In the genomic region with DNA sequence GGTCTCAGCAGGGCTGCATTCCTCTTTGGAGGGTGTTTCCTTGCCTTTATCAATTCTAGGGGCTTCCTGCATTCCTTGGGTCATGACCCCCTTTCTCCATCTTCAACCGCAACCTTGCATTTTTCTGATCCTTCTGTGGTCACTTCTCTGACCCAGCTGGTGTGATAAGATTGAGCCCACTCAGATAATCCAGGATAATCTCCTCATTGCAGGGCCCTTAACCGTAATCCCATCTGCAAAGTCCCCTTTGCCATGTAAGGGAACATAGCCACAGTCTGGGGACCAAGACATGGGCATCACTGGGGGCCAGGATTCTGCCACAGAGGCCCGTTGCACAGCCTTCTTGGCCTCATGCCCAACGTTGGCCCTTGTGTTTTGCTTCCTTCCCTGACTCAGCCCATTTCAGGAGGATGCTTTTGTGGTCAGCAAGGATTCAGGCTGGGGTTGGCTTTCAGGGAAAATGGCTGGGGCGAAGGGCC, we compare ENCODE assay signal across 1 cellular context.
A peak's percentile ranks its signal among the peaks of the same experiment; 100 is the strongest.
TF ChIP-seq lines count a peak whose summit lies in the region.

No MANE protein-coding gene starts in this region.

TF ChIP-seq in K562, 482 proteins besides CTCF, POLR2A, EP300 and RAD21 (continued from another document and continues in another):
- no peak for TF ChIP-seq FOXA1 (IDR thresholded peaks at IDR 0.05; ENCODE audit: borderline replicate concordance)
- TF ChIP-seq, protein P1, sequence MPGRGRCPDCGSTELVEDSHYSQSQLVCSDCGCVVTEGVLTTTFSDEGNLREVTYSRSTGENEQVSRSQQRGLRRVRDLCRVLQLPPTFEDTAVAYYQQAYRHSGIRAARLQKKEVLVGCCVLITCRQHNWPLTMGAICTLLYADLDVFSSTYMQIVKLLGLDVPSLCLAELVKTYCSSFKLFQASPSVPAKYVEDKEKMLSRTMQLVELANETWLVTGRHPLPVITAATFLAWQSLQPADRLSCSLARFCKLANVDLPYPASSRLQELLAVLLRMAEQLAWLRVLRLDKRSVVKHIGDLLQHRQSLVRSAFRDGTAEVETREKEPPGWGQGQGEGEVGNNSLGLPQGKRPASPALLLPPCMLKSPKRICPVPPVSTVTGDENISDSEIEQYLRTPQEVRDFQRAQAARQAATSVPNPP (IDR thresholded peaks at IDR 0.05; ENCODE audit: borderline replicate concordance, insufficient read depth, insufficient read length) = no peak
- TF ChIP-seq SUPT5H (IDR thresholded peaks at IDR 0.05) = no peak
- TF ChIP-seq CEBPB (tag; IDR thresholded peaks at IDR 0.05) = peak; percentile 41; the same call in 1 of the 2 replicates
- TF ChIP-seq SMARCA5 (IDR thresholded peaks at IDR 0.05) = no peak
- TF ChIP-seq, protein P2, sequence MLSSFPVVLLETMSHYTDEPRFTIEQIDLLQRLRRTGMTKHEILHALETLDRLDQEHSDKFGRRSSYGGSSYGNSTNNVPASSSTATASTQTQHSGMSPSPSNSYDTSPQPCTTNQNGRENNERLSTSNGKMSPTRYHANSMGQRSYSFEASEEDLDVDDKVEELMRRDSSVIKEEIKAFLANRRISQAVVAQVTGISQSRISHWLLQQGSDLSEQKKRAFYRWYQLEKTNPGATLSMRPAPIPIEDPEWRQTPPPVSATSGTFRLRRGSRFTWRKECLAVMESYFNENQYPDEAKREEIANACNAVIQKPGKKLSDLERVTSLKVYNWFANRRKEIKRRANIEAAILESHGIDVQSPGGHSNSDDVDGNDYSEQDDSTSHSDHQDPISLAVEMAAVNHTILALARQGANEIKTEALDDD (IDR thresholded peaks at IDR 0.05) = peak; percentile 69
- TF ChIP-seq ZBTB17 (CRISPR knock-in tag; IDR thresholded peaks at IDR 0.05) = peak; percentile 82
- TF ChIP-seq RHOXF2B (CRISPR knock-in tag; conservative IDR thresholded peaks at IDR 0.05) = no peak
- TF ChIP-seq, protein P3, sequence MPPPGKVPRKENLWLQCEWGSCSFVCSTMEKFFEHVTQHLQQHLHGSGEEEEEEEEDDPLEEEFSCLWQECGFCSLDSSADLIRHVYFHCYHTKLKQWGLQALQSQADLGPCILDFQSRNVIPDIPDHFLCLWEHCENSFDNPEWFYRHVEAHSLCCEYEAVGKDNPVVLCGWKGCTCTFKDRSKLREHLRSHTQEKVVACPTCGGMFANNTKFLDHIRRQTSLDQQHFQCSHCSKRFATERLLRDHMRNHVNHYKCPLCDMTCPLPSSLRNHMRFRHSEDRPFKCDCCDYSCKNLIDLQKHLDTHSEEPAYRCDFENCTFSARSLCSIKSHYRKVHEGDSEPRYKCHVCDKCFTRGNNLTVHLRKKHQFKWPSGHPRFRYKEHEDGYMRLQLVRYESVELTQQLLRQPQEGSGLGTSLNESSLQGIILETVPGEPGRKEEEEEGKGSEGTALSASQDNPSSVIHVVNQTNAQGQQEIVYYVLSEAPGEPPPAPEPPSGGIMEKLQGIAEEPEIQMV (tag; conservative IDR thresholded peaks at IDR 0.05; ENCODE audit: low read depth) = no peak
- TF ChIP-seq HIVEP1 (CRISPR knock-in tag; IDR thresholded peaks at IDR 0.05) = 0 out of 2 replicates have a peak, but pooled peaks have one; percentile 44
- no peak for TF ChIP-seq SRSF7 (optimal IDR thresholded peaks at IDR 0.05; ENCODE audit: low read depth, low read length)
- no peak for TF ChIP-seq BMI1 (IDR thresholded peaks at IDR 0.05; ENCODE audit: low read length)
- TF ChIP-seq, protein P4, sequence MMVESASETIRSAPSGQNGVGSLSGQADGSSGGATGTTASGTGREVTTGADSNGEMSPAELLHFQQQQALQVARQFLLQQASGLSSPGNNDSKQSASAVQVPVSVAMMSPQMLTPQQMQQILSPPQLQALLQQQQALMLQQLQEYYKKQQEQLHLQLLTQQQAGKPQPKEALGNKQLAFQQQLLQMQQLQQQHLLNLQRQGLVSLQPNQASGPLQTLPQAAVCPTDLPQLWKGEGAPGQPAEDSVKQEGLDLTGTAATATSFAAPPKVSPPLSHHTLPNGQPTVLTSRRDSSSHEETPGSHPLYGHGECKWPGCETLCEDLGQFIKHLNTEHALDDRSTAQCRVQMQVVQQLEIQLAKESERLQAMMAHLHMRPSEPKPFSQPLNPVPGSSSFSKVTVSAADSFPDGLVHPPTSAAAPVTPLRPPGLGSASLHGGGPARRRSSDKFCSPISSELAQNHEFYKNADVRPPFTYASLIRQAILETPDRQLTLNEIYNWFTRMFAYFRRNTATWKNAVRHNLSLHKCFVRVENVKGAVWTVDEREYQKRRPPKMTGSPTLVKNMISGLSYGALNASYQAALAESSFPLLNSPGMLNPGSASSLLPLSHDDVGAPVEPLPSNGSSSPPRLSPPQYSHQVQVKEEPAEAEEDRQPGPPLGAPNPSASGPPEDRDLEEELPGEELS (CRISPR knock-in tag; IDR thresholded peaks at IDR 0.05; ENCODE audit: borderline replicate concordance) = peak; percentile 37; the same call in 1 of the 2 replicates
- no peak for TF ChIP-seq ZNF165 (CRISPR knock-in tag; IDR thresholded peaks at IDR 0.05; ENCODE audit: borderline replicate concordance)
- TF ChIP-seq, protein P5, sequence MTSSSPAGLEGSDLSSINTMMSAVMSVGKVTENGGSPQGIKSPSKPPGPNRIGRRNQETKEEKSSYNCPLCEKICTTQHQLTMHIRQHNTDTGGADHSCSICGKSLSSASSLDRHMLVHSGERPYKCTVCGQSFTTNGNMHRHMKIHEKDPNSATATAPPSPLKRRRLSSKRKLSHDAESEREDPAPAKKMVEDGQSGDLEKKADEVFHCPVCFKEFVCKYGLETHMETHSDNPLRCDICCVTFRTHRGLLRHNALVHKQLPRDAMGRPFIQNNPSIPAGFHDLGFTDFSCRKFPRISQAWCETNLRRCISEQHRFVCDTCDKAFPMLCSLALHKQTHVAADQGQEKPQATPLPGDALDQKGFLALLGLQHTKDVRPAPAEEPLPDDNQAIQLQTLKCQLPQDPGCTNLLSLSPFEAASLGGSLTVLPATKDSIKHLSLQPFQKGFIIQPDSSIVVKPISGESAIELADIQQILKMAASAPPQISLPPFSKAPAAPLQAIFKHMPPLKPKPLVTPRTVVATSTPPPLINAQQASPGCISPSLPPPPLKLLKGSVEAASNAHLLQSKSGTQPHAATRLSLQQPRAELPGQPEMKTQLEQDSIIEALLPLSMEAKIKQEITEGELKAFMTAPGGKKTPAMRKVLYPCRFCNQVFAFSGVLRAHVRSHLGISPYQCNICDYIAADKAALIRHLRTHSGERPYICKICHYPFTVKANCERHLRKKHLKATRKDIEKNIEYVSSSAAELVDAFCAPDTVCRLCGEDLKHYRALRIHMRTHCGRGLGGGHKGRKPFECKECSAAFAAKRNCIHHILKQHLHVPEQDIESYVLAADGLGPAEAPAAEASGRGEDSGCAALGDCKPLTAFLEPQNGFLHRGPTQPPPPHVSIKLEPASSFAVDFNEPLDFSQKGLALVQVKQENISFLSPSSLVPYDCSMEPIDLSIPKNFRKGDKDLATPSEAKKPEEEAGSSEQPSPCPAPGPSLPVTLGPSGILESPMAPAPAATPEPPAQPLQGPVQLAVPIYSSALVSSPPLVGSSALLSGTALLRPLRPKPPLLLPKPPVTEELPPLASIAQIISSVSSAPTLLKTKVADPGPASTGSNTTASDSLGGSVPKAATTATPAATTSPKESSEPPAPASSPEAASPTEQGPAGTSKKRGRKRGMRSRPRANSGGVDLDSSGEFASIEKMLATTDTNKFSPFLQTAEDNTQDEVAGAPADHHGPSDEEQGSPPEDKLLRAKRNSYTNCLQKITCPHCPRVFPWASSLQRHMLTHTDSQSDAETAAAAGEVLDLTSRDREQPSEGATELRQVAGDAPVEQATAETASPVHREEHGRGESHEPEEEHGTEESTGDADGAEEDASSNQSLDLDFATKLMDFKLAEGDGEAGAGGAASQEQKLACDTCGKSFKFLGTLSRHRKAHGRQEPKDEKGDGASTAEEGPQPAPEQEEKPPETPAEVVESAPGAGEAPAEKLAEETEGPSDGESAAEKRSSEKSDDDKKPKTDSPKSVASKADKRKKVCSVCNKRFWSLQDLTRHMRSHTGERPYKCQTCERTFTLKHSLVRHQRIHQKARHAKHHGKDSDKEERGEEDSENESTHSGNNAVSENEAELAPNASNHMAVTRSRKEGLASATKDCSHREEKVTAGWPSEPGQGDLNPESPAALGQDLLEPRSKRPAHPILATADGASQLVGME (CRISPR knock-in tag; IDR thresholded peaks at IDR 0.05) = peak; percentile 51; the same call in 1 of the 2 replicates
- no peak for TF ChIP-seq SIX5 (IDR thresholded peaks at IDR 0.05; ENCODE audit: borderline replicate concordance in 1 of 2, insufficient read depth in 1 of 2, low read depth in 1 of 2, low read length in 2 of 2)
- peak; percentile 70 for TF ChIP-seq JUND (IDR thresholded peaks at IDR 0.05; ENCODE audit: borderline replicate concordance, low read depth, low read length)
- no peak for TF ChIP-seq JUND (tag; IDR thresholded peaks at IDR 0.05; ENCODE audit: borderline replicate concordance, low read depth, low read length)
- TF ChIP-seq ARNT (IDR thresholded peaks at IDR 0.05) = peak; percentile 78 to 85; a peak in 1 of 4 replicates
- TF ChIP-seq SETDB1 (IDR thresholded peaks at IDR 0.05; ENCODE audit: low read length) = no peak
- no peak for TF ChIP-seq ZNF830 (CRISPR knock-in tag; IDR thresholded peaks at IDR 0.05)
- peak; percentile 45; the same call in 1 of the 2 replicates for TF ChIP-seq ETV1 (tag; conservative IDR thresholded peaks at IDR 0.05; ENCODE audit: low read depth)
- TF ChIP-seq NFE2L1 (tag; IDR thresholded peaks at IDR 0.05; ENCODE audit: borderline replicate concordance, low read depth) = no peak
- no peak for TF ChIP-seq HNRNPK (IDR thresholded peaks at IDR 0.05; ENCODE audit: low read depth, low read length, poor library complexity, severe bottlenecking)
- no peak for TF ChIP-seq NCOA6 (IDR thresholded peaks at IDR 0.05)
- TF ChIP-seq, protein P6, sequence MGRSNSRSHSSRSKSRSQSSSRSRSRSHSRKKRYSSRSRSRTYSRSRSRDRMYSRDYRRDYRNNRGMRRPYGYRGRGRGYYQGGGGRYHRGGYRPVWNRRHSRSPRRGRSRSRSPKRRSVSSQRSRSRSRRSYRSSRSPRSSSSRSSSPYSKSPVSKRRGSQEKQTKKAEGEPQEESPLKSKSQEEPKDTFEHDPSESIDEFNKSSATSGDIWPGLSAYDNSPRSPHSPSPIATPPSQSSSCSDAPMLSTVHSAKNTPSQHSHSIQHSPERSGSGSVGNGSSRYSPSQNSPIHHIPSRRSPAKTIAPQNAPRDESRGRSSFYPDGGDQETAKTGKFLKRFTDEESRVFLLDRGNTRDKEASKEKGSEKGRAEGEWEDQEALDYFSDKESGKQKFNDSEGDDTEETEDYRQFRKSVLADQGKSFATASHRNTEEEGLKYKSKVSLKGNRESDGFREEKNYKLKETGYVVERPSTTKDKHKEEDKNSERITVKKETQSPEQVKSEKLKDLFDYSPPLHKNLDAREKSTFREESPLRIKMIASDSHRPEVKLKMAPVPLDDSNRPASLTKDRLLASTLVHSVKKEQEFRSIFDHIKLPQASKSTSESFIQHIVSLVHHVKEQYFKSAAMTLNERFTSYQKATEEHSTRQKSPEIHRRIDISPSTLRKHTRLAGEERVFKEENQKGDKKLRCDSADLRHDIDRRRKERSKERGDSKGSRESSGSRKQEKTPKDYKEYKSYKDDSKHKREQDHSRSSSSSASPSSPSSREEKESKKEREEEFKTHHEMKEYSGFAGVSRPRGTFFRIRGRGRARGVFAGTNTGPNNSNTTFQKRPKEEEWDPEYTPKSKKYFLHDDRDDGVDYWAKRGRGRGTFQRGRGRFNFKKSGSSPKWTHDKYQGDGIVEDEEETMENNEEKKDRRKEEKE (IDR thresholded peaks at IDR 0.05; ENCODE audit: borderline replicate concordance in 1 of 2, control insufficient read depth in 1 of 2, low read depth in 2 of 2, low read length in 1 of 2) = no peak
- TF ChIP-seq SREBF1 (IDR thresholded peaks at IDR 0.05; ENCODE audit: borderline replicate concordance, low read depth, low read length) = no peak
- peak; percentile 3 for TF ChIP-seq MAFK (IDR thresholded peaks at IDR 0.05; ENCODE audit: low read length)
- TF ChIP-seq POLR2H (tag; IDR thresholded peaks at IDR 0.05; ENCODE audit: low read depth) = no peak
- TF ChIP-seq POLR3A (IDR thresholded peaks at IDR 0.05; ENCODE audit: borderline replicate concordance, extremely low read depth, insufficient read depth, insufficient read length) = no peak
- no peak for TF ChIP-seq DDX20 (tag; IDR thresholded peaks at IDR 0.05; ENCODE audit: low read depth)
- TF ChIP-seq, protein P7, sequence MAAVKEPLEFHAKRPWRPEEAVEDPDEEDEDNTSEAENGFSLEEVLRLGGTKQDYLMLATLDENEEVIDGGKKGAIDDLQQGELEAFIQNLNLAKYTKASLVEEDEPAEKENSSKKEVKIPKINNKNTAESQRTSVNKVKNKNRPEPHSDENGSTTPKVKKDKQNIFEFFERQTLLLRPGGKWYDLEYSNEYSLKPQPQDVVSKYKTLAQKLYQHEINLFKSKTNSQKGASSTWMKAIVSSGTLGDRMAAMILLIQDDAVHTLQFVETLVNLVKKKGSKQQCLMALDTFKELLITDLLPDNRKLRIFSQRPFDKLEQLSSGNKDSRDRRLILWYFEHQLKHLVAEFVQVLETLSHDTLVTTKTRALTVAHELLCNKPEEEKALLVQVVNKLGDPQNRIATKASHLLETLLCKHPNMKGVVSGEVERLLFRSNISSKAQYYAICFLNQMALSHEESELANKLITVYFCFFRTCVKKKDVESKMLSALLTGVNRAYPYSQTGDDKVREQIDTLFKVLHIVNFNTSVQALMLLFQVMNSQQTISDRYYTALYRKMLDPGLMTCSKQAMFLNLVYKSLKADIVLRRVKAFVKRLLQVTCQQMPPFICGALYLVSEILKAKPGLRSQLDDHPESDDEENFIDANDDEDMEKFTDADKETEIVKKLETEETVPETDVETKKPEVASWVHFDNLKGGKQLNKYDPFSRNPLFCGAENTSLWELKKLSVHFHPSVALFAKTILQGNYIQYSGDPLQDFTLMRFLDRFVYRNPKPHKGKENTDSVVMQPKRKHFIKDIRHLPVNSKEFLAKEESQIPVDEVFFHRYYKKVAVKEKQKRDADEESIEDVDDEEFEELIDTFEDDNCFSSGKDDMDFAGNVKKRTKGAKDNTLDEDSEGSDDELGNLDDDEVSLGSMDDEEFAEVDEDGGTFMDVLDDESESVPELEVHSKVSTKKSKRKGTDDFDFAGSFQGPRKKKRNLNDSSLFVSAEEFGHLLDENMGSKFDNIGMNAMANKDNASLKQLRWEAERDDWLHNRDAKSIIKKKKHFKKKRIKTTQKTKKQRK (IDR thresholded peaks at IDR 0.05; ENCODE audit: borderline replicate concordance, low read depth, low read length) = no peak
- TF ChIP-seq KDM5B (IDR thresholded peaks at IDR 0.05; ENCODE audit: insufficient replicate concordance, low read depth, low read length) = no peak
- no peak for TF ChIP-seq ELF2 (CRISPR knock-in tag; IDR thresholded peaks at IDR 0.05)
- TF ChIP-seq MAFG (tag; conservative IDR thresholded peaks at IDR 0.05) = peak; percentile 67
- TF ChIP-seq IRF2 (CRISPR knock-in tag; IDR thresholded peaks at IDR 0.05) = no peak; the same call in 1 of the 2 replicates
